In genomic region chr1:21590116-21590905, GRCh38 we compare ENCODE assay signal across 17 cellular contexts.
A peak's percentile ranks its signal among the peaks of the same experiment; 100 is the strongest.
DNase-seq lines count a peak whose midpoint lies in the region; FAIRE-seq and TF ChIP-seq lines count a peak whose summit lies in the region.
"Had no signal": no experiment of that assay in that cellular context is flagged by ENCODE, and none has a peak within 500 bp of the region (broad histone marks: within the 10 kb centered on the region; RNA-seq: fewer than 3 reads in every experiment).

No MANE protein-coding gene starts in this region.

- no peaks in the 10 kb centered on the region for H3K9me3 ChIP-seq in A673 (ENCODE audit: low read depth, low read length, poor library complexity, severe bottlenecking)
- H3K9me3 ChIP-seq in ovary: no peaks in the 10 kb centered on the region
- H3K9me3 ChIP-seq: Peyer's patch, right atrium auricular region, upper lobe of left lung had no signal

- no peak for TF ChIP-seq POLR2A in ovary (IDR thresholded peaks at IDR 0.05)

- no peak for FAIRE-seq in D721Med (lab: Jason Lieb, UNC)

- CTCF ChIA-PET in A673 (lab: Charles Lee): no interaction called here

- H3K27ac ChIP-seq in A673 (ENCODE audit: low read depth, low read length, poor library complexity, severe bottlenecking): peak overlapping the region; percentile 73
- H3K27ac ChIP-seq in ovary: no peak overlapping the region
- no peak overlapping the region for H3K27ac ChIP-seq in brain microvascular endothelial cell
- H3K27ac ChIP-seq: foreskin keratinocyte, Peyer's patch, right atrium auricular region had no signal

- no peaks in the 10 kb centered on the region for H3K36me3 ChIP-seq in A673 (ENCODE audit: insufficient read depth, low read length, poor library complexity, severe bottlenecking)
- no peaks in the 10 kb centered on the region for H3K36me3 ChIP-seq in ovary
- H3K36me3 ChIP-seq in brain microvascular endothelial cell (replicated peaks): no peaks in the 10 kb centered on the region
- H3K36me3 ChIP-seq: Peyer's patch, right atrium auricular region, upper lobe of left lung had no signal

- intact Hi-C loops in A673 (cut with micrococcal nuclease; ENCODE audit: unreplicated experiment): loop anchor here (5.0 to 10.0 kb wide), 2 partner anchors 218 to 336 kb away; no protein-coding TSS in a partner anchor
- intact Hi-C loops in ovary (cut with DNase I): loop anchor here in 1 of 4 donors (10.0 kb wide), 1 partner anchor 206 kb away; no protein-coding TSS in a partner anchor

- POLR2A ChIA-PET in A673 (lab: Charles Lee; ENCODE audit: low non-redundant PET): interaction anchor here (0.6 kb wide), 1 partner anchor 92 kb away, joined by 13 read pairs; no protein-coding TSS in a partner anchor

- H3K4me3 ChIP-seq in A673 (ENCODE audit: low read depth, low read length, poor library complexity, severe bottlenecking) (no peak overlapping the region), ovary (no peak overlapping the region), brain microvascular endothelial cell (ENCODE audit: low read depth, low read length) (no peak overlapping the region)
- H3K4me3 ChIP-seq: Peyer's patch, right atrium auricular region, upper lobe of left lung had no signal

- no peak for TF ChIP-seq EP300 in ovary (IDR thresholded peaks at IDR 0.05)

- 27 to 39% (median 38%) methylated on average over 18 to 25 of the region's 25 CpGs for WGBS in ovary, 3 donors

- peaks cover 46% of the 10 kb centered on the region for H3K4me1 ChIP-seq in A673 (ENCODE audit: insufficient read depth, low read length, poor library complexity, severe bottlenecking)
- H3K4me1 ChIP-seq in ovary (ENCODE audit: insufficient read depth): no peaks in the 10 kb centered on the region
- H3K4me1 ChIP-seq: foreskin keratinocyte had no signal

- TF ChIP-seq CTCF in A673 (conservative IDR thresholded peaks at IDR 0.05; ENCODE audit: low read depth, low read length): no peak
- no peak for TF ChIP-seq CTCF in D721Med (IDR thresholded peaks at IDR 0.05; ENCODE audit: insufficient read depth, missing control alignments)
- no peak for TF ChIP-seq CTCF in ovary (IDR thresholded peaks at IDR 0.05)
- TF ChIP-seq CTCF in brain microvascular endothelial cell (IDR thresholded peaks at IDR 0.05; ENCODE audit: low read depth, low read length, missing control alignments): no peak

- BruUV-seq in A673 (replicated peaks; lab: Mats Ljungman, UMichigan): no TSS peak

- H3K27me3 ChIP-seq in A673 (replicated peaks; ENCODE audit: insufficient read depth, low read depth, low read length, poor library complexity) (no peaks in the 10 kb centered on the region), ovary (no peaks in the 10 kb centered on the region), brain microvascular endothelial cell (replicated peaks) (no peaks in the 10 kb centered on the region)
- H3K27me3 ChIP-seq: Peyer's patch, right atrium auricular region, upper lobe of left lung had no signal

- peak; percentile 85 for DNase-seq in A673 (ENCODE audit: low spot score)
- peak; percentile 76 for DNase-seq in NCI-H1436 (lab: John Stamatoyannopoulos, UW)
- peak; percentile 20 for DNase-seq in OCI-M1 (lab: John Stamatoyannopoulos, UW)
- DNase-seq in medulla oblongata (ENCODE audit: extremely low spot score): peak; percentile 28
- DNase-seq in SHP77 (lab: John Stamatoyannopoulos, UW): no peak
- DNase-seq in D721Med (ENCODE audit: insufficient read length, low spot score): no peak
- no peak for DNase-seq in ovary
- DNase-seq in brain microvascular endothelial cell: no peak
- DNase-seq: activated CD4-positive, alpha-beta T cell treated with anti-CD3 and anti-CD28 coated beads for 1 hour; activated CD8-positive, alpha-beta memory T cell treated with anti-CD3 and anti-CD28 coated beads, Interleukin-2, amount 50 U/mL, for 48 hours; foreskin keratinocyte; NCI-H446 treated with DMSO at 0.1 percent for 48 hours; Peyer's patch; stimulated activated CD4-positive, alpha-beta T cell treated with anti-CD3 and anti-CD28 coated beads, Interleukin-2, amount 100 ng/mL, for 48 hours; T-helper 17 cell had no signal

- in situ Hi-C loops in brain microvascular endothelial cell (cut with HindIII; ENCODE audit: low pct_ligation_motif_present, low sequenced_read_pairs): no loop called here

Comparison
In these comparisons a context has a peak if more than half of its experiments do, and no peak if none do; other contexts are left out.
1. DNase-seq: peak in A673 (single experiment), NCI-H1436 (single experiment), OCI-M1 (single experiment) and medulla oblongata (single experiment); none in SHP77 (0 of 2), D721Med (single experiment), ovary (0 of 5) and brain microvascular endothelial cell (single experiment).